ENCODE assay signal across 20 cellular contexts in genomic region chr7:99039384-99039891, GRCh38.
DNase-seq lines count a peak whose midpoint lies in the region; ATAC-seq, FAIRE-seq and TF ChIP-seq lines count a peak whose summit lies in the region.
"Had no signal": no experiment of that assay in that cellular context is flagged by ENCODE, and none has a peak within 500 bp of the region (broad histone marks: within the 10 kb centered on the region; RNA-seq: fewer than 3 reads in every experiment).

No MANE protein-coding gene starts in this region.

- H3K27ac Mint-ChIP-seq in progenitor cell of endocrine pancreas: peak overlapping the region; percentile 83

- WGBS in liver: 60% methylated on average over 8 of the region's 8 CpGs
- WGBS in HepG2 (ENCODE audit: low lambda C conversion rate): 100% methylated on average over 4 of the region's 8 CpGs

- no peaks in the 10 kb centered on the region for H3K9me3 Mint-ChIP-seq in progenitor cell of endocrine pancreas (ENCODE audit: low read depth)
- H3K9me3 Mint-ChIP-seq: CD4-positive, CD25-positive, alpha-beta regulatory T cell had no signal

- DNase-seq in HepG2 (ENCODE audit: low spot score) (no peak), coronary artery (ENCODE audit: low spot score) (no peak), progenitor cell of endocrine pancreas (ENCODE audit: low spot score, unreplicated experiment) (no peak), NCI-H1092 (lab: John Stamatoyannopoulos, UW) (no peak), C1 segment of cervical spinal cord (lab: John Stamatoyannopoulos, UW) (no peak), NCI-H2081 (lab: John Stamatoyannopoulos, UW) (no peak)
- DNase-seq in activated CD4-positive, alpha-beta T cell treated with anti-CD3 and anti-CD28 coated beads for 48 hours: no peak
- DNase-seq: BE2C; CD4-positive, CD25-positive, alpha-beta regulatory T cell; NCI-H1048; NCI-H1436; NCI-H187; NCI-H446; NCI-H524 treated with DMSO at 0.1 percent for 48 hours; NCI-H774 had no signal

- H3K4me3 ChIP-seq in liver (ENCODE audit: low read depth in 1 of 3, low read length in 3 of 3) (no peak overlapping the region), HepG2 (replicated peaks in 1 of 3; ENCODE audit: insufficient read depth in 1 of 3, low read depth in 2 of 3, low read length in 3 of 3) (no peak overlapping the region), coronary artery (no peak overlapping the region)
- H3K4me3 ChIP-seq: SJSA1 had no signal

- H3K36me3 Mint-ChIP-seq in progenitor cell of endocrine pancreas (ENCODE audit: insufficient read depth): peaks cover 51% of the 10 kb centered on the region

- POLR2A ChIA-PET in HepG2 (lab: Yijun Ruan, JAX): no interaction called here

- FAIRE-seq in HepG2 (lab: Jason Lieb, UNC): no peak
- FAIRE-seq: D721Med, RCC 7860 had no signal

- intact Hi-C loops in HepG2 (cut with micrococcal nuclease; ENCODE audit: unreplicated experiment): no loop called here

- no peaks in the 10 kb centered on the region for H4K20me1 ChIP-seq in HepG2 (ENCODE audit: insufficient read depth, low read length)

- H3K36me3 ChIP-seq in liver (ENCODE audit: control insufficient read depth in 4 of 4, insufficient read depth in 3 of 4, low read depth in 1 of 4, low read length in 3 of 4) (peaks cover 12 to 51% (median 40%) of the 10 kb centered on the region in 4 donors), HepG2 (replicated peaks in 1 of 2; ENCODE audit: control insufficient read depth in 1 of 2, insufficient read depth in 2 of 2, low read length in 2 of 2) (peaks cover 31 to 73% of the 10 kb centered on the region in 2 experiments)

- H3K79me2 ChIP-seq in HepG2 (ENCODE audit: insufficient read depth, low read length): no peaks in the 10 kb centered on the region

- no peak overlapping the region for H2AFZ ChIP-seq in HepG2 (ENCODE audit: low read length)

- H3K9me3 ChIP-seq in liver (ENCODE audit: control insufficient read depth in 4 of 4, low read length in 3 of 4) (no peaks in the 10 kb centered on the region), HepG2 (ENCODE audit: low read length) (no peaks in the 10 kb centered on the region)
- H3K9me3 ChIP-seq: BE2C, SJSA1 had no signal

- no peak overlapping the region for H3K4me3 Mint-ChIP-seq in progenitor cell of endocrine pancreas (ENCODE audit: low read depth)
- H3K4me3 Mint-ChIP-seq: CD4-positive, CD25-positive, alpha-beta regulatory T cell had no signal

- in situ Hi-C loops in HepG2 (cut with HindIII; ENCODE audit: extremely low pct_ligation_motif_present, low pct_unique_long_range_greater_than_20kb): no loop called here

- no peak for TF ChIP-seq RAD21 in liver (IDR thresholded peaks at IDR 0.05)
- TF ChIP-seq RAD21 in HepG2 (CRISPR knock-in tag; IDR thresholded peaks at IDR 0.05): no peak

- no peak for TF ChIP-seq POLR2A in HepG2 (IDR thresholded peaks at IDR 0.05; ENCODE audit: insufficient read depth in 1 of 2, low read depth in 2 of 2, low read length in 2 of 2)

- BruUV-seq in HepG2 (replicated peaks; lab: Mats Ljungman, UMichigan): no TSS peak

- no peaks in the 10 kb centered on the region for H3K27me3 Mint-ChIP-seq in progenitor cell of endocrine pancreas
- H3K27me3 Mint-ChIP-seq: CD4-positive, CD25-positive, alpha-beta regulatory T cell had no signal

- TF ChIP-seq CTCF in liver (IDR thresholded peaks at IDR 0.05; ENCODE audit: low read depth, low read length, missing input control): no peak
- TF ChIP-seq CTCF in HepG2 (CRISPR knock-in tag; IDR thresholded peaks at IDR 0.05): no peak
- no peak for TF ChIP-seq CTCF in coronary artery (IDR thresholded peaks at IDR 0.05)
- no peak for TF ChIP-seq CTCF in progenitor cell of endocrine pancreas (IDR thresholded peaks at IDR 0.05; ENCODE audit: unreplicated experiment)

- no peak overlapping the region for H3K27ac ChIP-seq in liver (ENCODE audit: low read depth in 1 of 2, low read length in 2 of 2)
- H3K27ac ChIP-seq in HepG2 (ENCODE audit: extremely low read length, insufficient read depth, low read length): no peak overlapping the region
- H3K27ac ChIP-seq in coronary artery: peak overlapping the region; percentile 4 to 29
- H3K27ac ChIP-seq: HL-60, SJSA1 had no signal

- H3K9ac ChIP-seq in liver (ENCODE audit: low read depth in 1 of 2, low read length in 2 of 2) (no peak overlapping the region), HepG2 (ENCODE audit: insufficient read depth, low read depth, low read length) (no peak overlapping the region)

- H3K27me3 ChIP-seq in liver (ENCODE audit: control insufficient read depth in 4 of 4, insufficient read depth in 4 of 4, low read length in 3 of 4) (no peaks in the 10 kb centered on the region), HepG2 (ENCODE audit: control insufficient read depth in 1 of 2, insufficient read depth in 2 of 2, low read length in 2 of 2) (no peaks in the 10 kb centered on the region)
- H3K27me3 ChIP-seq: BE2C, SJSA1 had no signal

- TF ChIP-seq EP300 in HepG2 (IDR thresholded peaks at IDR 0.05; ENCODE audit: low read depth in 2 of 2, low read length in 2 of 2) (no peak), HepG2 (CRISPR knock-in tag; IDR thresholded peaks at IDR 0.05; ENCODE audit: borderline replicate concordance) (no peak)

- H3K4me1 ChIP-seq in liver (ENCODE audit: control insufficient read depth in 4 of 4, insufficient read depth in 4 of 4, low read length in 3 of 4) (peaks cover 0 to 30% (median 22%) of the 10 kb centered on the region in 4 donors), HepG2 (ENCODE audit: insufficient read depth, low read length) (peaks cover 26% of the 10 kb centered on the region)
- H3K4me1 ChIP-seq: BE2C had no signal

- H3K4me2 ChIP-seq in HepG2 (ENCODE audit: low read depth, low read length): no peak overlapping the region

- ATAC-seq in HepG2: no peak

- H3K4me1 Mint-ChIP-seq in progenitor cell of endocrine pancreas (ENCODE audit: low read depth): peaks cover 10% of the 10 kb centered on the region

- CTCF ChIA-PET in HepG2 (lab: Yijun Ruan, JAX; ENCODE audit: low intra/inter-chr PET ratio, low total read pairs): interaction anchor here (3.2 kb wide), 1 partner anchor 274 kb away, joined by 29 read pairs; no protein-coding TSS in a partner anchor

TF ChIP-seq in liver, 16 proteins besides CTCF, POLR2A, EP300 and RAD21:
- TF ChIP-seq TAF1 (conservative IDR thresholded peaks at IDR 0.05) (no peak), HNF4A (conservative IDR thresholded peaks at IDR 0.05) (peak; percentile 48 to 68)

TF ChIP-seq in HepG2, 621 proteins besides CTCF, POLR2A, EP300 and RAD21:
- no peak for TF ChIP-seq ZNF646 (CRISPR knock-in tag; IDR thresholded peaks at IDR 0.05)
- no peak for TF ChIP-seq KAT2B (IDR thresholded peaks at IDR 0.05; ENCODE audit: borderline replicate concordance, low read depth, low read length)
- TF ChIP-seq TBL1XR1 (IDR thresholded peaks at IDR 0.05; ENCODE audit: borderline replicate concordance, low read length, partially characterized antibody): no peak
- TF ChIP-seq SCMH1 (CRISPR knock-in tag; IDR thresholded peaks at IDR 0.05; ENCODE audit: borderline replicate concordance): no peak
- TF ChIP-seq TFDP1 (CRISPR knock-in tag; IDR thresholded peaks at IDR 0.05; ENCODE audit: borderline replicate concordance): no peak
- TF ChIP-seq GPN1 (CRISPR knock-in tag; IDR thresholded peaks at IDR 0.05; ENCODE audit: borderline replicate concordance): no peak
- no peak for TF ChIP-seq AHR (CRISPR knock-in tag; IDR thresholded peaks at IDR 0.05)

Comparison
In these comparisons a context has a peak if more than half of its experiments do, and no peak if none do; other contexts are left out.
1. H3K27ac ChIP-seq: peak in coronary artery (2 of 2); none in liver (0 of 2) and HepG2 (single experiment).